11 cellular contexts compared by ENCODE assay signal in genomic region chr6:22141271-22141745, GRCh38.
DNase-seq lines count a peak whose midpoint lies in the region; ATAC-seq and TF ChIP-seq lines count a peak whose summit lies in the region.
"Had no signal": no experiment of that assay in that cellular context is flagged by ENCODE, and none has a peak within 500 bp of the region (broad histone marks: within the 10 kb centered on the region; RNA-seq: fewer than 3 reads in every experiment).

No MANE protein-coding gene starts in this region.

- H3K79me2 ChIP-seq in osteoblast (ENCODE audit: insufficient read depth, low read length) = no peaks in the 10 kb centered on the region

- peak overlapping the region in 1 of 2 donors; percentile 74 for H3K27ac ChIP-seq in lung (ENCODE audit: low read depth in 1 of 2, low read length in 1 of 2)
- H3K27ac ChIP-seq in coronary artery = no peak overlapping the region
- H3K27ac ChIP-seq in osteoblast (ENCODE audit: low read depth, low read length) = no peak overlapping the region

- no peaks in the 10 kb centered on the region for H3K9me3 ChIP-seq in lung (ENCODE audit: control insufficient read depth in 2 of 2, insufficient read depth in 1 of 2, low read length in 1 of 2)
- H3K9me3 ChIP-seq in osteoblast (ENCODE audit: low read depth, low read length) = no peaks in the 10 kb centered on the region

- TF ChIP-seq CTCF in astrocyte of the spinal cord (IDR thresholded peaks at IDR 0.05; ENCODE audit: low read depth, low read length) (no peak), lung (IDR thresholded peaks at IDR 0.05; ENCODE audit: control extremely low read depth, extremely low read depth) (no peak), coronary artery (IDR thresholded peaks at IDR 0.05) (no peak), osteoblast (IDR thresholded peaks at IDR 0.05; ENCODE audit: extremely low read depth, low read depth, low read length) (no peak)

- H3K27me3 ChIP-seq in lung (ENCODE audit: control insufficient read depth, insufficient read depth) (no peaks in the 10 kb centered on the region), osteoblast (ENCODE audit: insufficient read depth, low read length) (no peaks in the 10 kb centered on the region)

- DNase-seq in Caki2 (ENCODE audit: low read depth) (peak; percentile 81), NCI-H146 treated with DMSO at 0.1 percent for 48 hours (lab: John Stamatoyannopoulos, UW; ENCODE audit: unreplicated experiment) (peak; percentile 99), astrocyte of the spinal cord (ENCODE audit: low read depth, low spot score) (peak; percentile 55), lung (ENCODE audit: low spot score) (no peak), coronary artery (ENCODE audit: low spot score) (no peak), osteoblast (ENCODE audit: insufficient read length, low spot score, missing footprints) (no peak), NCI-H128 (lab: John Stamatoyannopoulos, UW; ENCODE audit: unreplicated experiment) (no peak)
- DNase-seq: activated naive CD8-positive, alpha-beta T cell treated with anti-CD3 and anti-CD28 coated beads, Interleukin-2, amount 10 ng/mL, durations not matched to agents 7 days and 5 days; NCI-H187 treated with DMSO at 0.1 percent for 48 hours; posterior cingulate gyrus had no signal

- H3K4me3 ChIP-seq in astrocyte of the spinal cord (ENCODE audit: low read depth, low read length) (no peak overlapping the region), lung (no peak overlapping the region), coronary artery (no peak overlapping the region), osteoblast (ENCODE audit: insufficient read depth, low read length) (no peak overlapping the region)

- no peaks in the 10 kb centered on the region for H4K20me1 ChIP-seq in osteoblast (ENCODE audit: insufficient read depth, low read length)

- in situ Hi-C loops in Caki2 (cut with HindIII; ENCODE audit: low pct_unique_long_range_greater_than_20kb, low sequenced_read_pairs) = no loop called here
- in situ Hi-C loops in astrocyte of the spinal cord (cut with HindIII; ENCODE audit: low sequenced_read_pairs) = no loop called here

- H3K36me3 ChIP-seq in lung (ENCODE audit: control insufficient read depth in 2 of 2, insufficient read depth in 2 of 2, low read length in 2 of 2) (no peaks in the 10 kb centered on the region), osteoblast (ENCODE audit: insufficient read depth, low read length) (no peaks in the 10 kb centered on the region)

- H3K4me1 ChIP-seq in lung (ENCODE audit: control insufficient read depth in 2 of 2, insufficient read depth in 2 of 2, low read length in 2 of 2) (peaks cover 6 to 12% of the 10 kb centered on the region in 2 donors), osteoblast (ENCODE audit: insufficient read depth, low read length) (peaks cover 6% of the 10 kb centered on the region)

- 44 to 59% methylated on average over 5 of the region's 5 CpGs for whole genome bisulfite sequencing in lung, 2 donors

- no peak overlapping the region for H3K4me2 ChIP-seq in osteoblast (ENCODE audit: insufficient read depth, low read length)

- ATAC-seq in lung (ENCODE audit: insufficient read depth, low FRiP score) (peak; percentile 37), GM19467 (IDR thresholded peaks at IDR 0.05; ENCODE audit: unreplicated experiment) (no peak)

- no peak overlapping the region for H2AFZ ChIP-seq in osteoblast (ENCODE audit: low read length)

Comparison
In these comparisons a context has a peak if more than half of its experiments do, and no peak if none do; other contexts are left out.
1. DNase-seq: peak in Caki2 (single experiment), NCI-H146 treated with DMSO at 0.1 percent for 48 hours (single experiment) and astrocyte of the spinal cord (single experiment); none in lung (single experiment), coronary artery (single experiment), osteoblast (single experiment) and NCI-H128 (single experiment).